ENCODE assay signal across 33 cellular contexts in the genomic region with DNA sequence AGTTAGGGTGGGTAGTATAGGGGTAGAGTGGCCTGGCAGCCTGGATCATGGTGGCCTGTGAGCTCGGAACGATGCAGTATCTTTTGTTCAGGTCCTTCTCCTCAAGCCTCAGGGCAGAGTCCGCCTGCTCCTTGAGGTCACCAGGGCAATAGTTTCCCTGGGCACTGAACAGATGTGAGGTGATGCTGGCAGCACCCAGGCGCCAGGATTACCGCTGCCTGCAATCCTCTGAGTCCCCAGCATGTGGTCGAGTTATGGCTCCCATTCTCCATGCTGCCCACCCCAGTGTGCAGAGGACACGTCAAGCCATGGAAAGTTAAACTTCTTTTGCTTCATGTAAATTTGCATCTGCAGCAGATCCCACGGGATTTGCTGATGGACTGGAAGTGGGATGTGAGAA. TPM values are rescaled to one million over a fixed set of nuclear protein-coding genes. Genes with fewer than 3 reads are reported as not detected.
"Had no signal": no experiment of that assay in that cellular context is flagged by ENCODE, and none has a peak within 500 bp of the region (broad histone marks: within the 10 kb centered on the region; RNA-seq: fewer than 3 reads in every experiment).

No MANE protein-coding gene starts in this region.

- H3K27ac Mint-ChIP-seq: activated B cell treated with CpG ODN at 0.5 μM for 24 hours; activated CD4-positive, alpha-beta memory T cell treated with anti-CD3 and anti-CD28 coated beads, Interleukin-2, amount 10 ng/mL, durations not matched to agents 7 days and 5 days; activated naive CD4-positive, alpha-beta T cell treated with anti-CD3 and anti-CD28 coated beads for 36 hours; activated naive CD8-positive, alpha-beta T cell treated with anti-CD3 and anti-CD28 coated beads, Interleukin-2, amount 10 ng/mL, durations not matched to agents 7 days and 5 days; activated T-cell treated with anti-CD3 and anti-CD28 coated beads, Interleukin-2, amount 50 U/mL, for 24 hours; activated T-cell treated with anti-CD3 and anti-CD28 coated beads, Interleukin-2, amount 50 U/mL, for 72 hours; activated T-helper 17 cell treated with anti-CD3 and anti-CD28 coated beads, Interleukin-2, amount 50 U/mL, for 72 hours; brain; T-helper 17 cell; T-helper 2 cell treated with Interferon-gamma antibody and Interleukin-4, amounts not matched to agents 5 μg/mL and 100 μg/mL, for 36 hours had no signal

- H3K27me3 Mint-ChIP-seq: activated B cell treated with CpG ODN at 0.5 μM for 24 hours; activated CD4-positive, alpha-beta memory T cell treated with anti-CD3 and anti-CD28 coated beads, Interleukin-2, amount 10 ng/mL, durations not matched to agents 7 days and 5 days; activated naive CD8-positive, alpha-beta T cell treated with anti-CD3 and anti-CD28 coated beads, Interleukin-2, amount 10 ng/mL, durations not matched to agents 7 days and 5 days; activated T-cell treated with anti-CD3 and anti-CD28 coated beads, Interleukin-2, amount 50 U/mL, for 24 hours; activated T-helper 17 cell treated with anti-CD3 and anti-CD28 coated beads, Interleukin-2, amount 50 U/mL, for 72 hours; T-helper 17 cell had no signal

- H3K9me3 Mint-ChIP-seq: activated B cell treated with CpG ODN at 0.5 μM for 24 hours; activated CD4-positive, alpha-beta memory T cell treated with anti-CD3 and anti-CD28 coated beads, Interleukin-2, amount 10 ng/mL, durations not matched to agents 7 days and 5 days; activated naive CD4-positive, alpha-beta T cell treated with anti-CD3 and anti-CD28 coated beads for 36 hours; activated naive CD4-positive, alpha-beta T cell treated with anti-CD3 and anti-CD28 coated beads, Interleukin-2, amount 50 U/mL, for 72 hours; activated naive CD8-positive, alpha-beta T cell treated with anti-CD3 and anti-CD28 coated beads, Interleukin-2, amount 10 ng/mL, durations not matched to agents 7 days and 5 days; activated T-cell treated with anti-CD3 and anti-CD28 coated beads, Interleukin-2, amount 50 U/mL, for 24 hours; activated T-cell treated with anti-CD3 and anti-CD28 coated beads, Interleukin-2, amount 50 U/mL, for 72 hours; activated T-helper 17 cell treated with anti-CD3 and anti-CD28 coated beads, Interleukin-2, amount 50 U/mL, for 72 hours; T-helper 2 cell treated with Interferon-gamma antibody and Interleukin-4, amounts not matched to agents 5 μg/mL and 100 μg/mL, for 36 hours had no signal

- H3K9me3 ChIP-seq: ascending aorta, breast epithelium, colonic mucosa, esophagus squamous epithelium, gastroesophageal sphincter, heart right ventricle had no signal

- H3K27me3 ChIP-seq: ascending aorta, breast epithelium, cardiac muscle cell, colonic mucosa, esophagus squamous epithelium, gastroesophageal sphincter, heart right ventricle had no signal

- H3K36me3 ChIP-seq: ascending aorta, breast epithelium, cardiac muscle cell, colonic mucosa, esophagus squamous epithelium, gastroesophageal sphincter had no signal

- H3K4me3 ChIP-seq: ascending aorta, breast epithelium, cardiac muscle cell, colonic mucosa, esophagus squamous epithelium, gastroesophageal sphincter, heart right ventricle had no signal

- H3K27ac ChIP-seq: ascending aorta, breast epithelium, cardiac muscle cell, colonic mucosa, epithelial cell of prostate, esophagus squamous epithelium, gastroesophageal sphincter, heart right ventricle, WERI-Rb-1 had no signal

- DNase-seq: activated B cell treated with CpG ODN at 0.5 μM for 24 hours; activated CD4-positive, alpha-beta memory T cell treated with anti-CD3 and anti-CD28 coated beads, Interleukin-2, amount 10 ng/mL, durations not matched to agents 7 days and 5 days; activated CD4-positive, alpha-beta T cell treated with anti-CD3 and anti-CD28 coated beads for 48 hours; activated CD4-positive, alpha-beta T cell treated with anti-CD3 and anti-CD28 coated beads, Interleukin-2, amount 50 U/mL, for 4 hours; activated CD8-positive, alpha-beta memory T cell treated with anti-CD3 and anti-CD28 coated beads, Interleukin-2, amount 50 U/mL, for 48 hours; activated effector memory CD4-positive, alpha-beta T cell treated with Interleukin-2 at 50 U/mL for 16 hours; activated gamma-delta T cell treated with Interleukin-2 at 50 U/mL for 16 hours; activated naive CD4-positive, alpha-beta T cell treated with anti-CD3 and anti-CD28 coated beads for 36 hours; activated naive CD8-positive, alpha-beta T cell treated with anti-CD3 and anti-CD28 coated beads, Interleukin-2, amount 10 ng/mL, durations not matched to agents 7 days and 5 days; activated T-cell treated with anti-CD3 and anti-CD28 coated beads for 4 hours; activated T-cell treated with anti-CD3 and anti-CD28 coated beads, Interleukin-2, amount 50 U/mL, for 24 hours; activated T-cell treated with anti-CD3 and anti-CD28 coated beads, Interleukin-2, amount 50 U/mL, for 72 hours; central memory CD4-positive, alpha-beta T cell; cerebellar nuclear complex; colonic mucosa; effector CD8-positive, alpha-beta T cell; esophagus squamous epithelium; foreskin melanocyte; heart right ventricle; T-helper 1 cell; T-helper 17 cell; T1000; WERI-Rb-1 had no signal

- H3K4me3 Mint-ChIP-seq: activated B cell treated with CpG ODN at 0.5 μM for 24 hours; activated CD4-positive, alpha-beta memory T cell treated with anti-CD3 and anti-CD28 coated beads, Interleukin-2, amount 10 ng/mL, durations not matched to agents 7 days and 5 days; activated naive CD4-positive, alpha-beta T cell treated with anti-CD3 and anti-CD28 coated beads for 36 hours; activated naive CD8-positive, alpha-beta T cell treated with anti-CD3 and anti-CD28 coated beads, Interleukin-2, amount 10 ng/mL, durations not matched to agents 7 days and 5 days; activated T-cell treated with anti-CD3 and anti-CD28 coated beads, Interleukin-2, amount 50 U/mL, for 24 hours; activated T-cell treated with anti-CD3 and anti-CD28 coated beads, Interleukin-2, amount 50 U/mL, for 72 hours; activated T-helper 17 cell treated with anti-CD3 and anti-CD28 coated beads, Interleukin-2, amount 50 U/mL, for 72 hours; brain; T-helper 17 cell; T-helper 2 cell treated with Interferon-gamma antibody and Interleukin-4, amounts not matched to agents 5 μg/mL and 100 μg/mL, for 36 hours had no signal

- H3K4me1 Mint-ChIP-seq: activated B cell treated with CpG ODN at 0.5 μM for 24 hours; activated CD4-positive, alpha-beta memory T cell treated with anti-CD3 and anti-CD28 coated beads, Interleukin-2, amount 10 ng/mL, durations not matched to agents 7 days and 5 days; activated naive CD8-positive, alpha-beta T cell treated with anti-CD3 and anti-CD28 coated beads, Interleukin-2, amount 10 ng/mL, durations not matched to agents 7 days and 5 days; T-helper 17 cell had no signal

- H3K4me1 ChIP-seq: ascending aorta, breast epithelium, colonic mucosa, esophagus squamous epithelium, gastroesophageal sphincter, heart right ventricle had no signal

- ATAC-seq: activated CD4-positive, CD25-positive, alpha-beta regulatory T cell treated with anti-CD3 and anti-CD28 coated beads, Interleukin-2, amount 50 U/mL, for 24 hours; activated naive CD4-positive, alpha-beta T cell treated with anti-CD3 and anti-CD28 coated beads, Interleukin-2, amount 50 U/mL, for 72 hours; activated T-cell treated with anti-CD3 and anti-CD28 coated beads, Interleukin-2, amount 50 U/mL, for 72 hours; activated T-helper 17 cell treated with anti-CD3 and anti-CD28 coated beads, Interleukin-2, amount 50 U/mL, for 72 hours; gastroesophageal sphincter; heart right ventricle; T-helper 17 cell had no signal

RNA-seq across cellular contexts. Expression of gene NEIL3, which starts 38.7 kb away (rescaled TPM):
- total RNA-seq: ascending aorta had no signal
